22 cellular contexts compared by ENCODE assay signal in the genomic region with DNA sequence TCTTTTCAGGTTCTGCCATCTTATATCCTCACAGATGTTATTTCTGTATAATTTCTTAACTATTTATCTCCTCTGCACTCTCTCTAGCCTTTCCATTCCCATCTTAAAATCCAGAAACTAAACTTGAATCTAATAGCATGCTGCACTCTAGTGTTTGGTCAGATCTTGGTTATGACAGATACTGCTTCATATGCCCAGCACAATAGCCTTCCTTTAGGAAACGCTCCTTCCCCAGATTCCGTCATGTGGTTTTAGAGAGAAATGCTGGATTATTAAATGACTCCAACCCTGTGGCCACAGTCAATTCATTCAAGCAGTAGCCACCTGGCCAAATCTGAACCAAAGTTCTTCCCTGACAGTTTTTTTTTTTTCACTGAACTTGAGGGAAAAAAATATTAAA. TPM values are rescaled to one million over a fixed set of nuclear protein-coding genes. Genes with fewer than 3 reads are reported as not detected.
DNase-seq lines count a peak whose midpoint lies in the region; ATAC-seq and TF ChIP-seq lines count a peak whose summit lies in the region.
"Had no signal": no experiment of that assay in that cellular context is flagged by ENCODE, and none has a peak within 500 bp of the region (broad histone marks: within the 10 kb centered on the region; RNA-seq: fewer than 3 reads in every experiment).

No MANE protein-coding gene starts in this region.

- DNase-seq in CD4-positive, alpha-beta T cell = no peak
- peak; percentile 48 for DNase-seq in EH (ENCODE audit: low read depth)
- DNase-seq in activated T-helper 2 cell treated with anti-CD3 and anti-CD28 coated beads, Interferon-gamma antibody, Interleukin-2, Interleukin-4, amounts not matched to agents 10 μg/mL and 5 μg/mL and 100 μg/mL, durations not matched to agents 14 hours and 24 hours and 36 hours (ENCODE audit: low spot score) = no peak
- DNase-seq in fibroblast of peridontal ligament (ENCODE audit: extremely low read depth) = peak; percentile 31
- no peak for DNase-seq in NCI-H82 treated with DMSO at 0.1 percent for 48 hours (lab: John Stamatoyannopoulos, UW; ENCODE audit: unreplicated experiment)
- no peak for DNase-seq in left lung
- no peak for DNase-seq in CD14-positive monocyte (ENCODE audit: low spot score)
- DNase-seq: activated CD4-positive, alpha-beta T cell treated with anti-CD3 and anti-CD28 coated beads for 48 hours; adrenal gland; cerebellar nuclear complex; endodermal cell; hippocampal formation; islet precursor cell; KG1; mammary epithelial cell; NCI-H2029 treated with DMSO at 0.1 percent for 48 hours; nephron progenitor cell; Right ventricle myocardium superior; stimulated activated CD4-positive, alpha-beta T cell treated with anti-CD3 and anti-CD28 coated beads, Interleukin-4, amount 100 ng/mL, for 4 hours; T1000 had no signal

- ATAC-seq in CD4-positive, alpha-beta T cell (ENCODE audit: poor library complexity) = no peak
- ATAC-seq in stimulated activated memory B cell treated with anti-CD40 and anti-IgM and Interleukin-4, amounts not matched to agents 10 μg/mL and 1 μg/mL and 100 μg/mL, for 72 hours = no peak
- ATAC-seq in left lung = no peak
- ATAC-seq: HCT116 had no signal

- no peak overlapping the region for H3K4me3 Mint-ChIP-seq in CD4-positive, alpha-beta T cell
- no peak overlapping the region for H3K4me3 Mint-ChIP-seq in activated T-helper 2 cell treated with anti-CD3 and anti-CD28 coated beads, Interferon-gamma antibody, Interleukin-2, Interleukin-4, amounts not matched to agents 10 μg/mL and 5 μg/mL and 100 μg/mL, durations not matched to agents 14 hours and 24 hours and 36 hours (ENCODE audit: low read depth)
- H3K4me3 Mint-ChIP-seq in stimulated activated memory B cell treated with anti-CD40 and anti-IgM and Interleukin-4, amounts not matched to agents 10 μg/mL and 1 μg/mL and 100 μg/mL, for 72 hours = no peak overlapping the region
- no peak overlapping the region for H3K4me3 Mint-ChIP-seq in CD14-positive monocyte
- H3K4me3 Mint-ChIP-seq: endodermal cell, nephron progenitor cell had no signal

- no peak overlapping the region for H3K4me3 ChIP-seq in left lung
- H3K4me3 ChIP-seq: adrenal gland had no signal

- no peaks in the 10 kb centered on the region for H3K4me1 ChIP-seq in left lung
- H3K4me1 ChIP-seq: adrenal gland had no signal

- no peaks in the 10 kb centered on the region for H3K9me3 ChIP-seq in CD4-positive, alpha-beta T cell (ENCODE audit: control insufficient read depth, low read length)
- no peaks in the 10 kb centered on the region for H3K9me3 ChIP-seq in left lung
- H3K9me3 ChIP-seq: adrenal gland had no signal

- H3K36me3 ChIP-seq in left lung = no peaks in the 10 kb centered on the region
- H3K36me3 ChIP-seq: adrenal gland had no signal

- peak overlapping the region; percentile 78 for H3K27ac Mint-ChIP-seq in CD4-positive, alpha-beta T cell
- H3K27ac Mint-ChIP-seq in activated T-helper 2 cell treated with anti-CD3 and anti-CD28 coated beads, Interferon-gamma antibody, Interleukin-2, Interleukin-4, amounts not matched to agents 10 μg/mL and 5 μg/mL and 100 μg/mL, durations not matched to agents 14 hours and 24 hours and 36 hours = peak overlapping the region; percentile 15
- H3K27ac Mint-ChIP-seq in stimulated activated memory B cell treated with anti-CD40 and anti-IgM and Interleukin-4, amounts not matched to agents 10 μg/mL and 1 μg/mL and 100 μg/mL, for 72 hours = no peak overlapping the region
- H3K27ac Mint-ChIP-seq in CD14-positive monocyte = no peak overlapping the region
- H3K27ac Mint-ChIP-seq: endodermal cell, nephron progenitor cell had no signal

- no peaks in the 10 kb centered on the region for H3K9me3 Mint-ChIP-seq in CD4-positive, alpha-beta T cell
- no peaks in the 10 kb centered on the region for H3K9me3 Mint-ChIP-seq in activated T-helper 2 cell treated with anti-CD3 and anti-CD28 coated beads, Interferon-gamma antibody, Interleukin-2, Interleukin-4, amounts not matched to agents 10 μg/mL and 5 μg/mL and 100 μg/mL, durations not matched to agents 14 hours and 24 hours and 36 hours
- no peaks in the 10 kb centered on the region for H3K9me3 Mint-ChIP-seq in stimulated activated memory B cell treated with anti-CD40 and anti-IgM and Interleukin-4, amounts not matched to agents 10 μg/mL and 1 μg/mL and 100 μg/mL, for 72 hours
- no peaks in the 10 kb centered on the region for H3K9me3 Mint-ChIP-seq in CD14-positive monocyte
- H3K9me3 Mint-ChIP-seq: endodermal cell, nephron progenitor cell had no signal

- H3K4me1 Mint-ChIP-seq in CD4-positive, alpha-beta T cell (ENCODE audit: low read depth) = peaks cover 97% of the 10 kb centered on the region
- peaks cover 79% of the 10 kb centered on the region for H3K4me1 Mint-ChIP-seq in activated T-helper 2 cell treated with anti-CD3 and anti-CD28 coated beads, Interferon-gamma antibody, Interleukin-2, Interleukin-4, amounts not matched to agents 10 μg/mL and 5 μg/mL and 100 μg/mL, durations not matched to agents 14 hours and 24 hours and 36 hours (ENCODE audit: low read depth)
- peaks cover 6% of the 10 kb centered on the region for H3K4me1 Mint-ChIP-seq in stimulated activated memory B cell treated with anti-CD40 and anti-IgM and Interleukin-4, amounts not matched to agents 10 μg/mL and 1 μg/mL and 100 μg/mL, for 72 hours
- no peaks in the 10 kb centered on the region for H3K4me1 Mint-ChIP-seq in CD14-positive monocyte
- H3K4me1 Mint-ChIP-seq: nephron progenitor cell had no signal

- no peaks in the 10 kb centered on the region for H3K27me3 ChIP-seq in CD4-positive, alpha-beta T cell (ENCODE audit: control insufficient read depth, insufficient read depth, low read length)
- H3K27me3 ChIP-seq in left lung = no peaks in the 10 kb centered on the region
- H3K27me3 ChIP-seq: adrenal gland had no signal

- POLR2A ChIA-PET in CD4-positive, alpha-beta T cell (lab: Charles Lee) = interaction anchor here (0.8 to 1.7 kb wide), 2 partner anchors 9 to 19 kb away, joined by 3 to 6 read pairs; a partner anchor contains a TSS

- no peaks in the 10 kb centered on the region for H3K27me3 Mint-ChIP-seq in CD4-positive, alpha-beta T cell
- no peaks in the 10 kb centered on the region for H3K27me3 Mint-ChIP-seq in activated T-helper 2 cell treated with anti-CD3 and anti-CD28 coated beads, Interferon-gamma antibody, Interleukin-2, Interleukin-4, amounts not matched to agents 10 μg/mL and 5 μg/mL and 100 μg/mL, durations not matched to agents 14 hours and 24 hours and 36 hours (ENCODE audit: low read depth)
- H3K27me3 Mint-ChIP-seq in stimulated activated memory B cell treated with anti-CD40 and anti-IgM and Interleukin-4, amounts not matched to agents 10 μg/mL and 1 μg/mL and 100 μg/mL, for 72 hours = no peaks in the 10 kb centered on the region
- peaks cover 0 to 2% (median 0%) of the 10 kb centered on the region in 3 donors for H3K27me3 Mint-ChIP-seq in CD14-positive monocyte (ENCODE audit: low read depth in 3 of 3)

- peaks cover 91% of the 10 kb centered on the region for H3K36me3 Mint-ChIP-seq in CD4-positive, alpha-beta T cell (ENCODE audit: low read depth)
- peaks cover 88% of the 10 kb centered on the region for H3K36me3 Mint-ChIP-seq in activated T-helper 2 cell treated with anti-CD3 and anti-CD28 coated beads, Interferon-gamma antibody, Interleukin-2, Interleukin-4, amounts not matched to agents 10 μg/mL and 5 μg/mL and 100 μg/mL, durations not matched to agents 14 hours and 24 hours and 36 hours (ENCODE audit: low read depth)
- H3K36me3 Mint-ChIP-seq in stimulated activated memory B cell treated with anti-CD40 and anti-IgM and Interleukin-4, amounts not matched to agents 10 μg/mL and 1 μg/mL and 100 μg/mL, for 72 hours = peaks cover 19% of the 10 kb centered on the region
- no peaks in the 10 kb centered on the region for H3K36me3 Mint-ChIP-seq in CD14-positive monocyte

- TF ChIP-seq CTCF in CD4-positive, alpha-beta T cell (IDR thresholded peaks at IDR 0.05) = no peak
- TF ChIP-seq CTCF in left lung (IDR thresholded peaks at IDR 0.05) = no peak
- no peak for TF ChIP-seq CTCF in CD14-positive monocyte (IDR thresholded peaks at IDR 0.05)

- H3K27ac ChIP-seq in CD4-positive, alpha-beta T cell (ENCODE audit: low read depth, low read length) = peak overlapping the region; percentile 4
- no peak overlapping the region for H3K27ac ChIP-seq in left lung
- H3K27ac ChIP-seq: adrenal gland had no signal

- CTCF ChIA-PET in CD4-positive, alpha-beta T cell (lab: Charles Lee) = interaction anchor here (1.5 kb wide), 1 partner anchor 19 kb away, joined by 5 read pairs; no protein-coding TSS in a partner anchor

- intact Hi-C loops in CD4-positive, alpha-beta T cell (cut with DNase I, micrococcal nuclease) = loop anchor here in 1 of 2 experiments (5.0 kb wide), 1 partner anchor 48 kb away; no protein-coding TSS in a partner anchor
- intact Hi-C loops in activated T-helper 2 cell treated with anti-CD3 and anti-CD28 coated beads, Interferon-gamma antibody, Interleukin-2, Interleukin-4, amounts not matched to agents 10 μg/mL and 5 μg/mL and 100 μg/mL, durations not matched to agents 14 hours and 24 hours and 36 hours (cut with micrococcal nuclease) = no loop called here
- intact Hi-C loops in left lung (cut with DNase I) (no loop called here), CD14-positive monocyte (cut with micrococcal nuclease) (no loop called here)

RNA-seq across cellular contexts. Expression of a gene that starts 19.4 kb away (rescaled TPM):
- total RNA-seq in CD4-positive, alpha-beta T cell = 10 to 100 TPM; 66.6 to 69.7 TPM
- 108 and 113 TPM in 2 replicates for total RNA-seq in activated T-helper 2 cell treated with anti-CD3 and anti-CD28 coated beads, Interferon-gamma antibody, Interleukin-2, Interleukin-4, amounts not matched to agents 10 μg/mL and 5 μg/mL and 100 μg/mL, durations not matched to agents 14 hours and 24 hours and 36 hours
- total RNA-seq in left lung = 10 to 100 TPM in 1 of 2 donors, 1 to 10 TPM in 1; 3.3 to 19.2 TPM
- under 1 TPM; 0.13 to 0.38 TPM for polyA plus RNA-seq in CD14-positive monocyte
- polyA plus RNA-seq: mammary epithelial cell had no signal

Comparison
In these comparisons a context has a peak if more than half of its experiments do, and no peak if none do; other contexts are left out.
1. DNase-seq: peak in EH (single experiment) and fibroblast of peridontal ligament (single experiment); none in CD4-positive, alpha-beta T cell (0 of 10), activated T-helper 2 cell treated with anti-CD3 and anti-CD28 coated beads, Interferon-gamma antibody, Interleukin-2, Interleukin-4, amounts not matched to agents 10 μg/mL and 5 μg/mL and 100 μg/mL, durations not matched to agents 14 hours and 24 hours and 36 hours (single experiment), NCI-H82 treated with DMSO at 0.1 percent for 48 hours (single experiment), left lung (0 of 2) and CD14-positive monocyte (single experiment).
2. H3K27ac Mint-ChIP-seq: peak in CD4-positive, alpha-beta T cell (single experiment) and activated T-helper 2 cell treated with anti-CD3 and anti-CD28 coated beads, Interferon-gamma antibody, Interleukin-2, Interleukin-4, amounts not matched to agents 10 μg/mL and 5 μg/mL and 100 μg/mL, durations not matched to agents 14 hours and 24 hours and 36 hours (single experiment); none in stimulated activated memory B cell treated with anti-CD40 and anti-IgM and Interleukin-4, amounts not matched to agents 10 μg/mL and 1 μg/mL and 100 μg/mL, for 72 hours (single experiment) and CD14-positive monocyte (0 of 7).